29 cellular contexts compared by ENCODE assay signal in the genomic region with DNA sequence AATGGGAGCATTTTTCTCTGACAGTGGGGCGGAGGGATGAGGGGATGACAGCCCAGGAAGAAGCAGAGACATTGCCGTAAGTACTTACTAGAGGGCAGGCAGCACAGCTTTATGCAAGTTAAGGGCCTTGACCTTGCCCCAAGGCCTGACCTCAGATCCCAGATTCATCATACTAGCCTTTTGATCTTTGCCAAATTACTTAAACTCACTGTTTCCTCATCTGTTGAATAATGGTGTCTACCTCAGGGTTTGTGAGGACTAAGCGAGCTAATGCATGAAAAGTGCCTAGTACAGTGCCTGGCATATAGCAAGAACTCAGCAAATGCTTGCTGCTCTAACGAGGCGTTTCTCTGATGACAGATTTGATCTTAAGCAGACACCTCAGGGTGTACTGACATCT.
"Had no signal": no experiment of that assay in that cellular context is flagged by ENCODE, and none has a peak within 500 bp of the region (broad histone marks: within the 10 kb centered on the region; RNA-seq: fewer than 3 reads in every experiment).

No MANE protein-coding gene starts in this region.

- H3K4me2 ChIP-seq: neural progenitor cell, smooth muscle cell had no signal

- H3K4me3 Mint-ChIP-seq: natural killer cell; neural progenitor cell; stimulated activated naive B cell treated with anti-CD40 and anti-IgM and Interleukin-4, amounts not matched to agents 10 μg/mL and 1 μg/mL and 100 μg/mL, for 72 hours; stimulated activated naive CD8-positive, alpha-beta T cell treated with anti-CD3 and anti-CD28 coated beads, Interleukin-15, Interleukin-2, amounts not matched to agents 100 ng/mL and 50 ng/mL, for 24 hours had no signal

- H3K9ac ChIP-seq: neural progenitor cell, parathyroid adenoma had no signal

- H3K4me3 ChIP-seq: neural progenitor cell, ovary, psoas muscle, skin epidermis, smooth muscle cell, spleen, stomach, thoracic aorta, thyroid gland, tibial nerve, upper lobe of left lung, vagina had no signal

- H3K79me2 ChIP-seq: parathyroid adenoma had no signal

- H3K9me3 Mint-ChIP-seq: natural killer cell; nephron; neural progenitor cell; stimulated activated naive B cell treated with anti-CD40 and anti-IgM and Interleukin-4, amounts not matched to agents 10 μg/mL and 1 μg/mL and 100 μg/mL, for 72 hours; stimulated activated naive CD8-positive, alpha-beta T cell treated with anti-CD3 and anti-CD28 coated beads, Interleukin-15, Interleukin-2, amounts not matched to agents 100 ng/mL and 50 ng/mL, for 24 hours had no signal

- H3K27ac ChIP-seq: neural progenitor cell, ovary, parathyroid adenoma, psoas muscle, skin epidermis, stomach, thoracic aorta, thyroid gland, tibial nerve, upper lobe of left lung, vagina had no signal

- H3K4me1 ChIP-seq: neural progenitor cell had no signal

- FAIRE-seq: urothelium cell line had no signal

- H3K27ac Mint-ChIP-seq: natural killer cell; nephron; neural progenitor cell; progenitor cell of endocrine pancreas; stimulated activated naive B cell treated with anti-CD40 and anti-IgM and Interleukin-4, amounts not matched to agents 10 μg/mL and 1 μg/mL and 100 μg/mL, for 72 hours; stimulated activated naive CD8-positive, alpha-beta T cell treated with anti-CD3 and anti-CD28 coated beads, Interleukin-15, Interleukin-2, amounts not matched to agents 100 ng/mL and 50 ng/mL, for 24 hours had no signal

- H3K36me3 ChIP-seq: ovary, thyroid gland had no signal

- DNase-seq: natural killer cell; occipital lobe; ovary; posterior cingulate gyrus; psoas muscle; right cardiac atrium; spleen; stimulated activated CD4-positive, alpha-beta T cell treated with anti-CD3 and anti-CD28 coated beads, Interleukin-12 subunit alpha, Interleukin-12 subunit beta, amount 100 ng/mL, for 4 hours; stimulated activated CD4-positive, alpha-beta T cell treated with anti-CD3 and anti-CD28 coated beads, Interleukin-1b, Interleukin-23, amount 100 ng/mL, for 48 hours; stimulated activated CD4-positive, alpha-beta T cell treated with anti-CD3 and anti-CD28 coated beads, Interleukin-4, amount 100 ng/mL, for 1 hour; stimulated activated CD4-positive, alpha-beta T cell treated with anti-CD3 and anti-CD28 coated beads, Interleukin-4, amount 100 ng/mL, for 4 hours; stimulated activated CD8-positive, alpha-beta memory T cell treated with anti-CD3 and anti-CD28 coated beads, Interleukin-4, amount 100 ng/mL, for 48 hours; stimulated activated naive B cell treated with anti-CD40 and anti-IgM and Interleukin-4, amounts not matched to agents 10 μg/mL and 1 μg/mL and 100 μg/mL, for 72 hours; stimulated activated naive CD4-positive, alpha-beta T cell treated with Interleukin-2 at 50 U/mL for 16 hours; stomach; thyroid gland; upper lobe of left lung had no signal

- H2AFZ ChIP-seq: neural progenitor cell, parathyroid adenoma had no signal

- H3K9me3 ChIP-seq: ovary, psoas muscle, spleen, stomach, thoracic aorta, thyroid gland, tibial nerve, upper lobe of left lung, vagina had no signal

- ATAC-seq: natural killer cell; psoas muscle; right cardiac atrium; sciatic nerve; stimulated activated naive B cell treated with anti-CD40 and anti-IgM and Interleukin-4, amounts not matched to agents 10 μg/mL and 1 μg/mL and 100 μg/mL, for 72 hours had no signal

- H3K27me3 ChIP-seq: ovary, thyroid gland, tibial nerve, upper lobe of left lung, vagina had no signal
